9 cellular contexts compared by ENCODE assay signal in the genomic region with DNA sequence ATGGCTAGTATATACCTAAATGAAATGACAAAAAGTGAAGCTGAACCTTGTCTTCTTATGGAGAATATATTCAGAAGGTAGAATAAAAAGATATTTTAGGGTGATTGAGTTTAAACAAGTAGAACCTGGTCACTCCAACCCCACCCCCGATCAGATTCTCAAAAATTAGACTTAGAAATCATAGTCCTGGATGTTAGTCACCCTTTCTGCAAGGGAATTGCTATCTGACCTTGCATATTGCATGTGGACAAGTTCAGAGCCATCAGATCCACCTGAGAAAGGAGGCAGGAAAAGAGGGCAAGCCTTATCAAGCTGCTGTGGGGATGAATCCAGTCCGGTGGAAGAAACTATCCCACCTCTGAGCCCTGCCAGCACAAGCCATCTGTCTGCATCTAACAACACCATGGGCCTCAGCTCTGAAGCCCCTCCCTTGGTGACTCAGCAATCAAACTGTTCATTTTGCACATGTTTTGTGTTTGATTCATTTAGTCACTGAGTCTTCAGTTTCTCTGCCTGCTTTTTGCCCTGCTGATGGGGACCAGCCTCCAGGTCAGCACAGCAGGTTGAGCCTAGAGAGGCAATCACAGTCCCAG.
DNase-seq lines count a peak whose midpoint lies in the region; ATAC-seq and TF ChIP-seq lines count a peak whose summit lies in the region.
"Had no signal": no experiment of that assay in that cellular context is flagged by ENCODE, and none has a peak within 500 bp of the region (broad histone marks: within the 10 kb centered on the region; RNA-seq: fewer than 3 reads in every experiment).

No MANE protein-coding gene starts in this region.

- TF ChIP-seq CTCF in GM13976 (IDR thresholded peaks at IDR 0.05; ENCODE audit: borderline replicate concordance, control extremely low read depth, extremely low read depth, insufficient read depth, missing control alignments) (peak; percentile 5), fibroblast of lung (conservative IDR thresholded peaks at IDR 0.05 in 1 of 2, IDR thresholded peaks at IDR 0.05 in 1 of 2; ENCODE audit: low read depth in 1 of 2, low read length in 2 of 2) (no peak), gastrocnemius medialis (IDR thresholded peaks at IDR 0.05 in 4 of 5, conservative IDR thresholded peaks at IDR 0.05 in 1 of 5) (no peak)

- H3K27ac ChIP-seq in fibroblast of lung (ENCODE audit: insufficient read depth, low read length) (no peak overlapping the region), gastrocnemius medialis (no peak overlapping the region)

- H3K79me2 ChIP-seq in fibroblast of lung (ENCODE audit: control insufficient read depth, insufficient read depth, low read length) = no peaks in the 10 kb centered on the region

- no peak overlapping the region for H3K4me3 ChIP-seq in fibroblast of lung (replicated peaks in 1 of 4; ENCODE audit: control extremely low read depth in 1 of 4, insufficient read depth in 1 of 4, low read depth in 3 of 4, low read length in 4 of 4)
- H3K4me3 ChIP-seq in skeletal muscle cell (ENCODE audit: low read depth, low read length) = no peak overlapping the region
- H3K4me3 ChIP-seq in gastrocnemius medialis = no peak overlapping the region

- intact Hi-C loops in gastrocnemius medialis (cut with DNase I; ENCODE audit: low total_unique reads) = no loop called here

- ATAC-seq in gastrocnemius medialis (no peak), GM18505 (IDR thresholded peaks at IDR 0.05; ENCODE audit: unreplicated experiment) (no peak), HG03521 (IDR thresholded peaks at IDR 0.05; ENCODE audit: unreplicated experiment) (no peak)

- no peak for DNase-seq in GM13976 (ENCODE audit: low spot score)
- peak; percentile 70 for DNase-seq in NCI-H82 treated with DMSO at 0.1 percent for 48 hours (lab: John Stamatoyannopoulos, UW; ENCODE audit: unreplicated experiment)
- peak; percentile 70 to 85 for DNase-seq in fibroblast of lung (ENCODE audit: low read depth in 2 of 2)
- DNase-seq in skeletal muscle cell (ENCODE audit: low read depth) = peak; percentile 51
- DNase-seq in gastrocnemius medialis = no peak
- DNase-seq: activated gamma-delta T cell treated with Interleukin-2 at 50 U/mL for 16 hours, immature natural killer cell had no signal

- H3K4me2 ChIP-seq in fibroblast of lung (ENCODE audit: extremely low read depth, insufficient read depth, low read length) = peak overlapping the region; percentile 67

- peak overlapping the region; percentile 45 for H2AFZ ChIP-seq in fibroblast of lung (ENCODE audit: low read length)

- H4K20me1 ChIP-seq in fibroblast of lung (ENCODE audit: control insufficient read depth, extremely low read depth, insufficient read depth, low read length) = no peaks in the 10 kb centered on the region

- H3K4me1 ChIP-seq in fibroblast of lung (ENCODE audit: control insufficient read depth, extremely low read depth, insufficient read depth, low read length) = peaks cover 7% of the 10 kb centered on the region
- H3K4me1 ChIP-seq in gastrocnemius medialis = no peaks in the 10 kb centered on the region

- TF ChIP-seq POLR2A in gastrocnemius medialis (IDR thresholded peaks at IDR 0.05) (no peak), GM18505 (IDR thresholded peaks at IDR 0.05; ENCODE audit: borderline replicate concordance, extremely low read depth, insufficient read depth, insufficient read length) (no peak)

- no peaks in the 10 kb centered on the region for H3K27me3 ChIP-seq in fibroblast of lung (ENCODE audit: control insufficient read depth, insufficient read depth, low read length)
- no peaks in the 10 kb centered on the region for H3K27me3 ChIP-seq in gastrocnemius medialis

- no peak overlapping the region for H3K9ac ChIP-seq in fibroblast of lung (ENCODE audit: insufficient read depth, low read length)

- H3K9me3 ChIP-seq in fibroblast of lung (ENCODE audit: control insufficient read depth, insufficient read depth, low read depth, low read length) (no peaks in the 10 kb centered on the region), gastrocnemius medialis (no peaks in the 10 kb centered on the region)

- in situ Hi-C loops in GM13976 (cut with MboI; ENCODE audit: low sequenced_read_pairs, unreplicated experiment) = no loop called here
- in situ Hi-C loops in gastrocnemius medialis (cut with MboI; ENCODE audit: low sequenced_read_pairs in 4 of 4) = no loop called here

- H3K36me3 ChIP-seq in fibroblast of lung (ENCODE audit: control insufficient read depth, insufficient read depth, low read length) (no peaks in the 10 kb centered on the region), gastrocnemius medialis (no peaks in the 10 kb centered on the region)

Comparison
In these comparisons a context has a peak if more than half of its experiments do, and no peak if none do; other contexts are left out.
1. DNase-seq: peak in NCI-H82 treated with DMSO at 0.1 percent for 48 hours (single experiment), fibroblast of lung (2 of 2) and skeletal muscle cell (single experiment); none in GM13976 (single experiment) and gastrocnemius medialis (0 of 2).